In the genomic region with DNA sequence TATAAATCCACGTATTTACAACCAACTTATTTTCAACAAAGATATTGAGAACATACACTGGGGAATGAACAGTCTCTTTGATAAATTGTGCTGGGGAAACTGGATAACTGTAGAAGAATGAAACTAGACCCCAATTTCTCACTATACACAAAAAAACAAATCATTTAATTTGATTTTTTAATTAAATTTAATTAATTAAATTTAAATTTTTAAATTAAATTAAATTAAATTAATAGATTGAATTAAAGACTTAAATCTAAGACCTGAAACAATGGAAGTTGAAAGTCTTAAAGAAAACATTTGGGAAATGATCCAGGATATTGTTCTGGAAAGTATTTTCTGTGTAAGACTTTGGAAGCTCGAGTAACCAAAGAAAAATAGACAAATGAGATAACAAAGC, we compare ENCODE assay signal across 19 cellular contexts.
DNase-seq lines count a peak whose midpoint lies in the region; ATAC-seq, FAIRE-seq and TF ChIP-seq lines count a peak whose summit lies in the region.
"Had no signal": no experiment of that assay in that cellular context is flagged by ENCODE, and none has a peak within 500 bp of the region (broad histone marks: within the 10 kb centered on the region; RNA-seq: fewer than 3 reads in every experiment).

No MANE protein-coding gene starts in this region.

- H3K27ac Mint-ChIP-seq in mesothelial cell of epicardium: no peak overlapping the region
- H3K27ac Mint-ChIP-seq: B cell; CD4-positive, CD25-positive, alpha-beta regulatory T cell; CD8-positive, alpha-beta T cell had no signal

- no peaks in the 10 kb centered on the region for H3K27me3 Mint-ChIP-seq in mesothelial cell of epicardium (ENCODE audit: low read depth)
- H3K27me3 Mint-ChIP-seq: B cell; CD4-positive, CD25-positive, alpha-beta regulatory T cell had no signal

- no peaks in the 10 kb centered on the region for H3K4me1 Mint-ChIP-seq in mesothelial cell of epicardium
- H3K4me1 Mint-ChIP-seq: B cell; CD4-positive, CD25-positive, alpha-beta regulatory T cell had no signal

- peak; percentile 17 for FAIRE-seq in TTC549 (lab: Jason Lieb, UNC)
- peak; percentile 8 for FAIRE-seq in endometrium (lab: Jason Lieb, UNC)
- FAIRE-seq in frontal cortex (lab: Jason Lieb, UNC): peak; percentile 92
- FAIRE-seq: GM12878, GM18507, H1 had no signal

- H3K36me3 Mint-ChIP-seq in mesothelial cell of epicardium: no peaks in the 10 kb centered on the region
- H3K36me3 Mint-ChIP-seq: CD4-positive, CD25-positive, alpha-beta regulatory T cell; CD8-positive, alpha-beta T cell had no signal

- TF ChIP-seq CTCF in mesothelial cell of epicardium (IDR thresholded peaks at IDR 0.05; ENCODE audit: unreplicated experiment): no peak

- no peak for ATAC-seq in HG03521 (IDR thresholded peaks at IDR 0.05; ENCODE audit: unreplicated experiment)
- no peak for ATAC-seq in GM21390 (IDR thresholded peaks at IDR 0.05; ENCODE audit: unreplicated experiment)
- ATAC-seq: CD8-positive, alpha-beta T cell; GM12878 had no signal

- DNase-seq in frontal cortex (ENCODE audit: low spot score in 2 of 2) (no peak), NCI-H2107 treated with DMSO at 0.1 percent for 48 hours (lab: John Stamatoyannopoulos, UW; ENCODE audit: unreplicated experiment) (no peak), mesothelial cell of epicardium (ENCODE audit: low spot score in 2 of 2, unreplicated experiment in 2 of 2) (no peak)
- DNase-seq: Caco-2; CD4-positive, CD25-positive, alpha-beta regulatory T cell; CD8-positive, alpha-beta T cell; DMS153; DND-41; GDM1; H7; HCEC 1CT had no signal

- H3K4me3 Mint-ChIP-seq in mesothelial cell of epicardium: no peak overlapping the region
- H3K4me3 Mint-ChIP-seq: B cell; CD4-positive, CD25-positive, alpha-beta regulatory T cell; CD8-positive, alpha-beta T cell had no signal

- H3K9me3 Mint-ChIP-seq in mesothelial cell of epicardium: peaks cover 5% of the 10 kb centered on the region
